In genomic region chr5:123215929-123216702, GRCh38 we compare ENCODE assay signal across 22 cellular contexts.
DNase-seq lines count a peak whose midpoint lies in the region; ATAC-seq and TF ChIP-seq lines count a peak whose summit lies in the region.
"Had no signal": no experiment of that assay in that cellular context is flagged by ENCODE, and none has a peak within 500 bp of the region (broad histone marks: within the 10 kb centered on the region; RNA-seq: fewer than 3 reads in every experiment).

No MANE protein-coding gene starts in this region.

- H3K56ac ChIP-seq in IMR-90 (ENCODE audit: extremely low read depth, insufficient read depth, low read length) = no peak overlapping the region

- H3K4ac ChIP-seq in IMR-90 (ENCODE audit: low read depth, low read length) = no peak overlapping the region

- H3K4me3 Mint-ChIP-seq in mesothelial cell of epicardium = no peak overlapping the region
- H3K4me3 Mint-ChIP-seq: activated CD4-positive, alpha-beta T cell treated with anti-CD3 and anti-CD28 coated beads for 36 hours; activated naive CD8-positive, alpha-beta T cell; activated T-helper 1 cell treated with anti-CD3 and anti-CD28 coated beads, Interleukin-12 subunit alpha, Interleukin-12 subunit beta, Interleukin-2, Interleukin-4 antibody, amounts not matched to agents 30 ng/mL and 10 ng/mL and 1 ng/mL, durations not matched to agents 14 hours and 24 hours and 36 hours; B cell; effector memory CD8-positive, alpha-beta T cell; natural killer cell treated with Interleukin-12 subunit alpha and Interleukin-12 subunit beta and Interleukin-15 and Interleukin-18, amount 100 ng/mL, for 72 hours had no signal

- no peak overlapping the region for H3K27ac ChIP-seq in IMR-90 (ENCODE audit: insufficient read depth, low read length)
- H3K27ac ChIP-seq in right atrium auricular region = peak overlapping the region in 1 of 2 donors; percentile 16
- H3K27ac ChIP-seq: body of pancreas had no signal

- no peak overlapping the region for H3K14ac ChIP-seq in IMR-90 (replicated peaks; ENCODE audit: low read depth, low read length)

- H3K27ac Mint-ChIP-seq in mesothelial cell of epicardium = no peak overlapping the region
- H3K27ac Mint-ChIP-seq: activated CD4-positive, alpha-beta T cell treated with anti-CD3 and anti-CD28 coated beads for 36 hours; activated naive CD8-positive, alpha-beta T cell; activated T-helper 1 cell treated with anti-CD3 and anti-CD28 coated beads, Interleukin-12 subunit alpha, Interleukin-12 subunit beta, Interleukin-2, Interleukin-4 antibody, amounts not matched to agents 30 ng/mL and 10 ng/mL and 1 ng/mL, durations not matched to agents 14 hours and 24 hours and 36 hours; B cell; effector memory CD8-positive, alpha-beta T cell; natural killer cell treated with Interleukin-12 subunit alpha and Interleukin-12 subunit beta and Interleukin-15 and Interleukin-18, amount 100 ng/mL, for 72 hours; progenitor cell of endocrine pancreas had no signal

- H3K9ac ChIP-seq in IMR-90 (ENCODE audit: low read depth, low read length) = no peak overlapping the region

- intact Hi-C loops in IMR-90 (cut with micrococcal nuclease) = no loop called here

- 0% methylated on average over 1 of the region's 3 CpGs; no CpG with 5 or more reads in 1 of the 2 experiments for WGBS in IMR-90 (ENCODE audit: extremely low coverage in 2 of 2, insufficient read length in 1 of 2), 2 experiments

- peaks cover 3% of the 10 kb centered on the region; the same call in 1 of the 2 replicates for H3K27me3 ChIP-seq in IMR-90 (ENCODE audit: control insufficient read depth, insufficient read depth, low read length)
- no peaks in the 10 kb centered on the region for H3K27me3 ChIP-seq in right atrium auricular region
- H3K27me3 ChIP-seq: body of pancreas had no signal

- no peak overlapping the region for H2BK5ac ChIP-seq in IMR-90 (ENCODE audit: low read depth, low read length, poor library complexity, severe bottlenecking)

- POLR2A ChIA-PET in IMR-90 (lab: Charles Lee; ENCODE audit: unreplicated experiment) = no interaction called here

- H3K36me3 ChIP-seq in IMR-90 (ENCODE audit: control insufficient read depth, insufficient read depth, low read length) (no peaks in the 10 kb centered on the region), right atrium auricular region (no peaks in the 10 kb centered on the region)

- no peak overlapping the region for H2BK120ac ChIP-seq in IMR-90 (ENCODE audit: low read depth, low read length)

- H3K9me3 ChIP-seq in IMR-90 (ENCODE audit: control insufficient read depth, insufficient read depth, low read length) = no peaks in the 10 kb centered on the region
- no peaks in the 10 kb centered on the region for H3K9me3 ChIP-seq in right atrium auricular region
- H3K9me3 ChIP-seq: body of pancreas, Caco-2 had no signal

- no peaks in the 10 kb centered on the region for H3K27me3 Mint-ChIP-seq in mesothelial cell of epicardium (ENCODE audit: low read depth)
- H3K27me3 Mint-ChIP-seq: activated CD4-positive, alpha-beta T cell treated with anti-CD3 and anti-CD28 coated beads for 36 hours; activated naive CD8-positive, alpha-beta T cell; progenitor cell of endocrine pancreas had no signal

- H3K79me1 ChIP-seq in IMR-90 (ENCODE audit: low read depth in 1 of 2, low read length in 2 of 2) = no peaks in the 10 kb centered on the region

- H3K36me3 Mint-ChIP-seq in mesothelial cell of epicardium = no peaks in the 10 kb centered on the region
- H3K36me3 Mint-ChIP-seq: activated naive CD8-positive, alpha-beta T cell; natural killer cell treated with Interleukin-12 subunit alpha and Interleukin-12 subunit beta and Interleukin-15 and Interleukin-18, amount 100 ng/mL, for 72 hours had no signal

- no peak overlapping the region for H4K91ac ChIP-seq in IMR-90 (ENCODE audit: insufficient read depth, low read depth, low read length)

- dilution Hi-C loops in IMR-90 (cut with HindIII; ENCODE audit: low sequenced_read_pairs, unreplicated experiment) = no loop called here

- no peak overlapping the region for H2BK20ac ChIP-seq in IMR-90 (ENCODE audit: low read depth, low read length)

- peaks cover 3% of the 10 kb centered on the region for H3K4me1 Mint-ChIP-seq in mesothelial cell of epicardium
- H3K4me1 Mint-ChIP-seq: activated CD4-positive, alpha-beta T cell treated with anti-CD3 and anti-CD28 coated beads for 36 hours; B cell had no signal

- no peaks in the 10 kb centered on the region for H3K9me1 ChIP-seq in IMR-90 (ENCODE audit: insufficient read depth, low read length)

- CTCF ChIA-PET in IMR-90 (lab: Yijun Ruan, JAX) = no interaction called here

- H3K18ac ChIP-seq in IMR-90 (ENCODE audit: low read depth, low read length) = no peak overlapping the region

- H3K23ac ChIP-seq in IMR-90 (ENCODE audit: low read depth, low read length) = no peak overlapping the region

- H2AFZ ChIP-seq in IMR-90 (replicated peaks; ENCODE audit: low read length, poor library complexity) = no peak overlapping the region

- no peaks in the 10 kb centered on the region for H3K9me3 Mint-ChIP-seq in mesothelial cell of epicardium
- H3K9me3 Mint-ChIP-seq: activated T-helper 1 cell treated with anti-CD3 and anti-CD28 coated beads, Interleukin-12 subunit alpha, Interleukin-12 subunit beta, Interleukin-2, Interleukin-4 antibody, amounts not matched to agents 30 ng/mL and 10 ng/mL and 1 ng/mL, durations not matched to agents 14 hours and 24 hours and 36 hours; effector memory CD8-positive, alpha-beta T cell; natural killer cell treated with Interleukin-12 subunit alpha and Interleukin-12 subunit beta and Interleukin-15 and Interleukin-18, amount 100 ng/mL, for 72 hours had no signal

- no peak for TF ChIP-seq RAD21 in IMR-90 (IDR thresholded peaks at IDR 0.05; ENCODE audit: low read length)

- no peak overlapping the region for H4K8ac ChIP-seq in IMR-90 (ENCODE audit: low read depth in 2 of 2, low read length in 2 of 2)

- H4K5ac ChIP-seq in IMR-90 (ENCODE audit: low read depth, low read length) = no peak overlapping the region

- peaks cover 2% of the 10 kb centered on the region; the same call in 1 of the 2 replicates for H3K4me1 ChIP-seq in IMR-90 (ENCODE audit: control insufficient read depth, insufficient read depth, low read length)
- H3K4me1 ChIP-seq in right atrium auricular region = no peaks in the 10 kb centered on the region
- H3K4me1 ChIP-seq: body of pancreas had no signal

- no peak for TF ChIP-seq POLR2A in IMR-90 (IDR thresholded peaks at IDR 0.05; ENCODE audit: low read depth, low read length)

- peak; percentile 29; the same call in 1 of the 2 replicates for ATAC-seq in IMR-90 (ENCODE audit: low read depth)
- no peak for ATAC-seq in HG03175 (IDR thresholded peaks at IDR 0.05; ENCODE audit: unreplicated experiment)
- ATAC-seq: activated CD4-positive, alpha-beta T cell treated with anti-CD3 and anti-CD28 coated beads for 36 hours; body of pancreas; effector memory CD8-positive, alpha-beta T cell; GM12878; natural killer cell treated with Interleukin-12 subunit alpha and Interleukin-12 subunit beta and Interleukin-15 and Interleukin-18, amount 100 ng/mL, for 72 hours had no signal

- H4K20me1 ChIP-seq in IMR-90 (ENCODE audit: insufficient read depth, low read length) = no peaks in the 10 kb centered on the region

- BruUV-seq in IMR-90 (replicated peaks; lab: Mats Ljungman, UMichigan) = no TSS peak

- TF ChIP-seq CTCF in GM12865 (IDR thresholded peaks at IDR 0.05; ENCODE audit: insufficient read depth, low read depth, low read length, missing control alignments) (peak; percentile 8), IMR-90 (conservative IDR thresholded peaks at IDR 0.05; ENCODE audit: low read depth, low read length) (no peak), epithelial cell of esophagus (IDR thresholded peaks at IDR 0.05; ENCODE audit: insufficient read depth, low read depth, low read length, missing control alignments) (peak; percentile 45), mesothelial cell of epicardium (IDR thresholded peaks at IDR 0.05; ENCODE audit: unreplicated experiment) (no peak), right atrium auricular region (IDR thresholded peaks at IDR 0.05) (no peak)

- H2AK9ac ChIP-seq in IMR-90 (replicated peaks; ENCODE audit: low read depth, low read length, poor library complexity) = no peak overlapping the region

- H2AK5ac ChIP-seq in IMR-90 (ENCODE audit: low read depth, low read length) = no peak overlapping the region

- no peak overlapping the region for H2BK15ac ChIP-seq in IMR-90 (ENCODE audit: low read depth, low read length)

- in situ Hi-C loops in IMR-90 (cut with MboI; ENCODE audit: low sequenced_read_pairs) = no loop called here

- H3K4me3 ChIP-seq in GM12865 (ENCODE audit: low read depth, low read length) (no peak overlapping the region), IMR-90 (ENCODE audit: insufficient read depth, low read depth, low read length) (no peak overlapping the region), epithelial cell of esophagus (ENCODE audit: low read length) (no peak overlapping the region), right atrium auricular region (no peak overlapping the region)
- H3K4me3 ChIP-seq: body of pancreas, GM12878 had no signal

- DNase-seq in GM12865 (ENCODE audit: low read depth) = peak; percentile 4
- DNase-seq in IMR-90 = no peak
- DNase-seq in epithelial cell of esophagus (ENCODE audit: low read depth) = peak; percentile 12
- peak; percentile 15 for DNase-seq in superior temporal gyrus (ENCODE audit: extremely low spot score)
- no peak for DNase-seq in mesothelial cell of epicardium (ENCODE audit: low spot score in 2 of 2, unreplicated experiment in 2 of 2)
- DNase-seq in right atrium auricular region (ENCODE audit: low spot score) = no peak
- DNase-seq: activated CD4-positive, alpha-beta T cell treated with anti-CD3 and anti-CD28 coated beads for 36 hours; body of pancreas; Caco-2; effector memory CD8-positive, alpha-beta T cell; midbrain; NCI-H526; Right ventricle myocardium superior; stimulated activated CD4-positive, alpha-beta T cell treated with anti-CD3 and anti-CD28 coated beads, Interleukin-2, amount 100 ng/mL, for 24 hours; stimulated activated naive CD4-positive, alpha-beta T cell had no signal

- no peak overlapping the region for H3K4me2 ChIP-seq in IMR-90 (ENCODE audit: low read depth, low read length)

TF ChIP-seq in IMR-90, 13 proteins besides CTCF, POLR2A, EP300 and RAD21 (continues in another document):
- TF ChIP-seq CEBPB (IDR thresholded peaks at IDR 0.05; ENCODE audit: low read depth, low read length) (no peak), RCOR1 (IDR thresholded peaks at IDR 0.05; ENCODE audit: insufficient replicate concordance, low read length) (no peak), MAZ (IDR thresholded peaks at IDR 0.05; ENCODE audit: borderline replicate concordance, low read depth, low read length) (no peak), BHLHE40 (IDR thresholded peaks at IDR 0.05; ENCODE audit: low read depth, low read length) (no peak), CHD1 (IDR thresholded peaks at IDR 0.05; ENCODE audit: low read depth, low read length) (no peak), MXI1 (IDR thresholded peaks at IDR 0.05; ENCODE audit: borderline replicate concordance, low read depth, low read length) (no peak), RFX5 (IDR thresholded peaks at IDR 0.05; ENCODE audit: low read depth, low read length) (no peak)

Comparison
In these comparisons a context has a peak if more than half of its experiments do, and no peak if none do; other contexts are left out.
1. DNase-seq: peak in GM12865 (single experiment), epithelial cell of esophagus (single experiment) and superior temporal gyrus (single experiment); none in IMR-90 (single experiment), mesothelial cell of epicardium (0 of 2) and right atrium auricular region (single experiment).
2. CTCF ChIP-seq: peak in GM12865 (single experiment) and epithelial cell of esophagus (single experiment); none in IMR-90 (single experiment), mesothelial cell of epicardium (single experiment) and right atrium auricular region (0 of 2).